9 cellular contexts compared by ENCODE assay signal in the genomic region with DNA sequence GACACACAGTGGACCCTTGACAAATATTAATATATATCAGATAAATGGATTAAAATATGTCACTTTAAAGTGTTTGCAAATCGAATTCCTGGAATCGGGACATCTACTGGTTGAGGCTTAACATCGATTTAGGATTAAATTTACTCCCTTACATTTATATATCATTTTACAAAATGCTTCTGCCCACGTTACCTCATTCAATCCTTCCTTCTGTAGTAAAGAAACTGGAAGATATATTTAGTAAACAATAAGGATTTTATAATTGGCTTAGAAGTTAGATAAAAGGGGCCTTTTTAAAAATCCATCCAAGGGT. TPM values are rescaled to one million over a fixed set of nuclear protein-coding genes. Genes with fewer than 3 reads are reported as not detected.
A peak's percentile ranks its signal among the peaks of the same experiment; 100 is the strongest.
DNase-seq lines count a peak whose midpoint lies in the region; ATAC-seq, FAIRE-seq and TF ChIP-seq lines count a peak whose summit lies in the region.
"Had no signal": no experiment of that assay in that cellular context is flagged by ENCODE, and none has a peak within 500 bp of the region (broad histone marks: within the 10 kb centered on the region; RNA-seq: fewer than 3 reads in every experiment).

No MANE protein-coding gene starts in this region.

- POLR2A ChIA-PET in K562 (lab: Yijun Ruan, JAX), result interaction anchor here (0.7 to 5.2 kb wide), 7 partner anchors 17 to 124 kb away, joined by 3 to 99 read pairs (median 6); a partner anchor contains a TSS

- peaks cover 0 to 27% (median 10%) of the 10 kb centered on the region in 9 donors for H3K36me3 ChIP-seq in heart right ventricle
- H3K36me3 ChIP-seq in K562 (ENCODE audit: control insufficient read depth, insufficient read depth, low read length), result peaks cover 34% of the 10 kb centered on the region; the same call in 2 of the 3 replicates
- H3K36me3 ChIP-seq in mesendoderm (ENCODE audit: control insufficient read depth, insufficient read depth, low read length), result no peaks in the 10 kb centered on the region
- no peaks in the 10 kb centered on the region for H3K36me3 ChIP-seq in uterus

- in situ Hi-C loops in K562 (cut with MboI), result no loop called here

- H3K9ac ChIP-seq in K562 (ENCODE audit: insufficient read depth in 1 of 2, low read depth in 2 of 2, low read length in 2 of 2), result peak overlapping the region in 1 of 2 experiments; percentile 90; a peak in 3 of 4 replicates
- peak overlapping the region; percentile 98 for H3K9ac ChIP-seq in mesendoderm (ENCODE audit: low read length)

- H3K4ac ChIP-seq in mesendoderm (ENCODE audit: low read depth, low read length), result no peak overlapping the region

- H3K4me3 ChIP-seq in heart right ventricle, result peak overlapping the region; percentile 78 to 99 (median 86)
- peak overlapping the region; percentile 70 for H3K4me3 ChIP-seq in K562
- H3K4me3 ChIP-seq in mesendoderm (ENCODE audit: low read length), result peak overlapping the region; percentile 98
- H3K4me3 ChIP-seq in uterus, result peak overlapping the region; percentile 80 to 98

- BruUV-seq in K562 (replicated peaks; lab: Mats Ljungman, UMichigan), result no TSS peak

- no peaks in the 10 kb centered on the region for H3K27me3 ChIP-seq in heart right ventricle
- H3K27me3 ChIP-seq in K562 (ENCODE audit: control insufficient read depth in 2 of 2, insufficient read depth in 2 of 2, low read length in 2 of 2), result no peaks in the 10 kb centered on the region
- no peaks in the 10 kb centered on the region for H3K27me3 ChIP-seq in mesendoderm (ENCODE audit: insufficient read depth, low read length, poor library complexity)
- H3K27me3 ChIP-seq in uterus, result no peaks in the 10 kb centered on the region

- peak overlapping the region; percentile 51 for H3K56ac ChIP-seq in mesendoderm (ENCODE audit: low read length)

- H3K23ac ChIP-seq in mesendoderm (ENCODE audit: low read length), result no peak overlapping the region

- FAIRE-seq in K562 (lab: Jason Lieb, UNC), result no peak
- FAIRE-seq: islet of Langerhans had no signal

- TF ChIP-seq POLR2A in K562 (conservative IDR thresholded peaks at IDR 0.05) (no peak), uterus (IDR thresholded peaks at IDR 0.05) (no peak)

- H2AFZ ChIP-seq in K562 (ENCODE audit: low read depth, low read length), result peak overlapping the region; percentile 82

- no peak overlapping the region for H2BK120ac ChIP-seq in mesendoderm (ENCODE audit: low read depth, low read length)

- no peaks in the 10 kb centered on the region for H3K9me3 ChIP-seq in heart right ventricle
- no peaks in the 10 kb centered on the region for H3K9me3 ChIP-seq in K562 (replicated peaks; ENCODE audit: control insufficient read depth, insufficient read depth, low read depth, low read length)
- H3K9me3 ChIP-seq in uterus, result no peaks in the 10 kb centered on the region

- no peak overlapping the region for H4K8ac ChIP-seq in mesendoderm (ENCODE audit: low read depth, low read length)

- no peaks in the 10 kb centered on the region for H3K9me1 ChIP-seq in K562 (ENCODE audit: control insufficient read depth, insufficient read depth, low read length)

- H2BK15ac ChIP-seq in mesendoderm (replicated peaks; ENCODE audit: low read depth), result no peak overlapping the region

- no peak for TF ChIP-seq RAD21 in K562 (CRISPR knock-in tag; conservative IDR thresholded peaks at IDR 0.05 in 1 of 2, IDR thresholded peaks at IDR 0.05 in 1 of 2)

- TF ChIP-seq CTCF in heart right ventricle (IDR thresholded peaks at IDR 0.05) (no peak), K562 (IDR thresholded peaks at IDR 0.05 in 2 of 3, conservative IDR thresholded peaks at IDR 0.05 in 1 of 3; ENCODE audit: insufficient read depth in 2 of 3, low read depth in 1 of 3, low read length in 3 of 3) (no peak), uterus (IDR thresholded peaks at IDR 0.05) (no peak)

- H3K79me2 ChIP-seq in K562 (ENCODE audit: control insufficient read depth, insufficient read depth, low read length) (peaks cover 58% of the 10 kb centered on the region), mesendoderm (ENCODE audit: control insufficient read depth, insufficient read depth, low read length) (peaks cover 17% of the 10 kb centered on the region)

- no peak overlapping the region for H2BK5ac ChIP-seq in mesendoderm (ENCODE audit: low read length)

- 4 to 6% methylated on average over 4 of the region's 4 CpGs for WGBS in heart right ventricle, 2 donors
- 2% methylated on average over 4 of the region's 4 CpGs for WGBS in K562 (ENCODE audit: insufficient coverage, low coverage, missing lambda C conversion rate)
- WGBS in mesendoderm (ENCODE audit: extremely low coverage, insufficient coverage, low lambda C conversion rate), result 100% methylated on average over 1 of the region's 4 CpGs

- H3K27ac ChIP-seq in heart right ventricle (peak overlapping the region; percentile 83 to 99 (median 95)), K562 (ENCODE audit: extremely low read depth, low read depth, low read length) (peak overlapping the region; percentile 86), mesendoderm (ENCODE audit: low read depth, low read length) (no peak overlapping the region), uterus (peak overlapping the region; percentile 93 to 95)

- no peak for TF ChIP-seq EP300 in K562 (IDR thresholded peaks at IDR 0.05; ENCODE audit: low read length)

- intact Hi-C loops in heart right ventricle (cut with DNase I) (loop anchor here in 2 of 10 donors (2.0 to 5.0 kb wide), 2 partner anchors 121 to 152 kb away; a partner anchor contains a TSS), Right ventricle myocardium inferior (cut with DNase I) (loop anchor here (2.0 to 10.0 kb wide), 2 partner anchors 49 to 121 kb away; a partner anchor contains a TSS), K562 (cut with micrococcal nuclease) (loop anchor here (2.0 to 5.0 kb wide), 2 partner anchors 152 to 201 kb away; no protein-coding TSS in a partner anchor), uterus (cut with DNase I; ENCODE audit: low total_unique reads) (no loop called here)

- H3K18ac ChIP-seq in mesendoderm (ENCODE audit: low read length), result no peak overlapping the region

- CTCF ChIA-PET in K562 (lab: Yijun Ruan, JAX; ENCODE audit: low intra/inter-chr PET ratio), result no interaction called here

- no peak for ATAC-seq in heart right ventricle
- no peak for ATAC-seq in Right ventricle myocardium inferior
- ATAC-seq in K562, result no peak
- ATAC-seq in HG02884 (IDR thresholded peaks at IDR 0.05; ENCODE audit: unreplicated experiment), result no peak

- peaks cover 2% of the 10 kb centered on the region for H3K79me1 ChIP-seq in mesendoderm (ENCODE audit: low read length)

- H2AK5ac ChIP-seq in mesendoderm (ENCODE audit: low read length), result no peak overlapping the region

- H3K4me2 ChIP-seq in K562 (ENCODE audit: insufficient read depth, low read length) (peak overlapping the region; percentile 84), mesendoderm (ENCODE audit: low read length) (peak overlapping the region; percentile 78)

- no peaks in the 10 kb centered on the region for H4K20me1 ChIP-seq in K562 (replicated peaks; ENCODE audit: control insufficient read depth, insufficient read depth, low read length)

- DNase-seq in heart right ventricle, result no peak
- no peak for DNase-seq in Right ventricle myocardium inferior (ENCODE audit: missing footprints)
- DNase-seq in K562 (ENCODE audit: extremely low read depth in 1 of 4, low spot score in 3 of 4), result peak in 1 of 4 experiments; percentile 10
- DNase-seq in mesendoderm, result no peak
- DNase-seq in uterus, result no peak
- no peak for DNase-seq in DMS153 (lab: John Stamatoyannopoulos, UW)
- no peak for DNase-seq in NCI-H2227 treated with DMSO at 0.1 percent for 48 hours (lab: John Stamatoyannopoulos, UW)

- H3K4me1 ChIP-seq in heart right ventricle (peaks cover 3 to 39% (median 31%) of the 10 kb centered on the region in 9 donors), K562 (replicated peaks in 1 of 2; ENCODE audit: control insufficient read depth in 2 of 2, insufficient read depth in 2 of 2, low read length in 2 of 2) (peaks cover 8 to 12% of the 10 kb centered on the region in 2 experiments; a peak in 4 of 5 replicates), mesendoderm (ENCODE audit: control insufficient read depth, low read depth, low read length) (no peaks in the 10 kb centered on the region), uterus (no peaks in the 10 kb centered on the region)

- no peak overlapping the region for H4K5ac ChIP-seq in mesendoderm (ENCODE audit: low read length)

RNA-seq across cellular contexts. Expression of a gene that starts 1.3 kb away (rescaled TPM):
- 10 to 100 TPM; 57.8 to 67.6 (median 60.8) TPM for total RNA-seq in heart right ventricle
- 10 to 100 TPM in 1 of 2 donors, 1 to 10 TPM in 1; 8.5 to 14.9 TPM for polyA plus RNA-seq in heart right ventricle
- total RNA-seq in Right ventricle myocardium inferior, result 54.6 TPM
- 33.8 and 107 TPM in 2 replicates for total RNA-seq in K562 (2011; cell fraction: chromatin; rRNA removed; ENCODE audit: low replicate concordance)
- total RNA-seq in K562 (2011; cell fraction: nucleolus; rRNA removed), result 18.4 and 18.7 TPM in 2 replicates
- total RNA-seq in K562 (2011; cell fraction: nucleoplasm; rRNA removed), result 32.0 and 40.7 TPM in 2 replicates
- total RNA-seq in K562 (2014; rRNA removed), result 37.0 and 39.6 TPM in 2 replicates
- 50.9 and 55.9 TPM in 2 replicates for total RNA-seq in K562 (2014; rRNA removed; fragmentation: Illumina TruSeq; extraction: Trizol)
- 51.3 and 52.1 TPM in 2 replicates for total RNA-seq in K562 (2015; rRNA removed; fragmentation: Illumina TruSeq; extraction: Trizol)
- 61.5 and 67.1 TPM in 2 replicates for total RNA-seq in K562 (2021)
- polyA plus RNA-seq in K562 (2011; rRNA removed), result 50.2 and 79.0 TPM in 2 replicates
- polyA plus RNA-seq in K562 (2011; cell fraction: cytosol; rRNA removed), result 16.6 and 19.7 TPM in 2 replicates
- polyA plus RNA-seq in K562 (2011; cell fraction: nucleus; rRNA removed), result 19.1 and 28.2 TPM in 2 replicates
- polyA plus RNA-seq in K562 (2012), result 30.9 and 45.6 TPM in 2 replicates
- 54.6 and 63.1 TPM in 2 replicates for polyA plus RNA-seq in K562 (2014; fragmentation: Illumina TruSeq; extraction: Trizol)
- 10 to 100 TPM; 11.2 to 13.4 TPM for polyA plus RNA-seq in K562 (2014; fragmentation: Nextera tagmentation; extraction: Ambion mirVana)
- 66.6 and 83.3 TPM in 2 replicates for polyA plus RNA-seq in K562 (2014; rRNA removed)
- 132 and 144 TPM in 2 replicates for polyA minus RNA-seq in K562 (2011; rRNA and poly(A)+ RNA removed)
- 29.6 and 38.5 TPM in 2 replicates for polyA minus RNA-seq in K562 (2011; cell fraction: cytosol; rRNA and poly(A)+ RNA removed)
- 25.8 and 40.2 TPM in 2 replicates for polyA minus RNA-seq in K562 (2011; cell fraction: nucleus; rRNA and poly(A)+ RNA removed)
- 20.4 TPM for polyA plus RNA-seq in mesendoderm (2013, experiment 1 of 2)
- polyA plus RNA-seq in mesendoderm (2013, experiment 2 of 2), result 21.9 TPM
- total RNA-seq in uterus, result 10 to 100 TPM; 21.0 to 85.2 (median 51.8) TPM

RNA-seq across cellular contexts. Expression of a gene that starts 27.5 kb away (rescaled TPM):
- total RNA-seq in heart right ventricle (10 to 100 TPM in 4 of 10 donors, 1 to 10 TPM in 6; 3.2 to 45.2 (median 7.3) TPM), Right ventricle myocardium inferior (15.7 TPM), K562 (2014; rRNA removed) (0.04 TPM in 1 of 2 replicates, not detected in the other), K562 (2014; rRNA removed; fragmentation: Illumina TruSeq; extraction: Trizol) (not detected in 2 replicates), K562 (2015; rRNA removed; fragmentation: Illumina TruSeq; extraction: Trizol) (not detected in 2 replicates), K562 (2021) (not detected in 2 replicates), uterus (10 to 100 TPM; 10.5 to 22.5 (median 14.4) TPM)
- polyA plus RNA-seq in heart right ventricle (1 to 10 TPM; 2.1 to 8.9 TPM), K562 (2011; rRNA removed) (0.03 and 0.05 TPM in 2 replicates), K562 (2014; fragmentation: Illumina TruSeq; extraction: Trizol) (not detected in 2 replicates), K562 (2014; fragmentation: Nextera tagmentation; extraction: Ambion mirVana) (not detected), K562 (2014; rRNA removed) (not detected in 2 replicates)
- total RNA-seq in K562 (2011; cell fraction: chromatin; rRNA removed; ENCODE audit: low replicate concordance), result 0.07 TPM in 1 of 2 replicates, not detected in the other
- total RNA-seq in K562 (2011; cell fraction: nucleolus; rRNA removed), result 0.13 and 0.17 TPM in 2 replicates
- 0.15 TPM in 1 of 2 replicates, not detected in the other for total RNA-seq in K562 (2011; cell fraction: nucleoplasm; rRNA removed)
- polyA plus RNA-seq in K562 (2011; cell fraction: cytosol; rRNA removed), result 0.01 TPM in 2 replicates
- polyA plus RNA-seq in K562 (2011; cell fraction: nucleus; rRNA removed), result 0.03 and 0.06 TPM in 2 replicates
- 0.35 and 0.60 TPM in 2 replicates for polyA plus RNA-seq in K562 (2012)
- 0.06 TPM in 1 of 2 replicates, not detected in the other for polyA minus RNA-seq in K562 (2011; rRNA and poly(A)+ RNA removed)
- not detected in 2 replicates for polyA minus RNA-seq in K562 (2011; cell fraction: cytosol; rRNA and poly(A)+ RNA removed)
- polyA minus RNA-seq in K562 (2011; cell fraction: nucleus; rRNA and poly(A)+ RNA removed), result under 0.01 TPM in 1 of 2 replicates, not detected in the other
- not detected for polyA plus RNA-seq in mesendoderm (2013, experiment 1 of 2)
- not detected for polyA plus RNA-seq in mesendoderm (2013, experiment 2 of 2)

RNA-seq across cellular contexts. Expression of a gene that starts 50.2 kb away (rescaled TPM):
- total RNA-seq in heart right ventricle (10 to 100 TPM; 12.5 to 25.1 (median 16.1) TPM), Right ventricle myocardium inferior (17.9 TPM), K562 (2014; rRNA removed) (16.4 and 18.9 TPM in 2 replicates), K562 (2014; rRNA removed; fragmentation: Illumina TruSeq; extraction: Trizol) (15.8 and 17.1 TPM in 2 replicates), K562 (2015; rRNA removed; fragmentation: Illumina TruSeq; extraction: Trizol) (15.7 and 18.8 TPM in 2 replicates), K562 (2021) (22.8 and 24.4 TPM in 2 replicates), uterus (10 to 100 TPM; 14.7 to 34.5 (median 26.6) TPM)
- polyA plus RNA-seq in heart right ventricle (10 to 100 TPM in 1 of 2 donors, 1 to 10 TPM in 1; 9.0 to 15.7 TPM), K562 (2011; rRNA removed) (20.1 and 21.9 TPM in 2 replicates), K562 (2014; fragmentation: Illumina TruSeq; extraction: Trizol) (26.5 and 30.2 TPM in 2 replicates), K562 (2014; fragmentation: Nextera tagmentation; extraction: Ambion mirVana) (10 to 100 TPM; 11.8 to 12.1 TPM), K562 (2014; rRNA removed) (19.1 and 22.9 TPM in 2 replicates)
- 23.6 and 32.7 TPM in 2 replicates for total RNA-seq in K562 (2011; cell fraction: chromatin; rRNA removed; ENCODE audit: low replicate concordance)
- 18.0 TPM in 2 replicates for total RNA-seq in K562 (2011; cell fraction: nucleolus; rRNA removed)
- total RNA-seq in K562 (2011; cell fraction: nucleoplasm; rRNA removed), result 23.0 and 29.0 TPM in 2 replicates
- 13.4 and 15.0 TPM in 2 replicates for polyA plus RNA-seq in K562 (2011; cell fraction: cytosol; rRNA removed)
- 11.2 and 14.6 TPM in 2 replicates for polyA plus RNA-seq in K562 (2011; cell fraction: nucleus; rRNA removed)
- polyA plus RNA-seq in K562 (2012), result 18.3 and 20.3 TPM in 2 replicates
- 13.9 and 14.7 TPM in 2 replicates for polyA minus RNA-seq in K562 (2011; rRNA and poly(A)+ RNA removed)
- 12.7 and 15.0 TPM in 2 replicates for polyA minus RNA-seq in K562 (2011; cell fraction: cytosol; rRNA and poly(A)+ RNA removed)
- 5.9 and 8.6 TPM in 2 replicates for polyA minus RNA-seq in K562 (2011; cell fraction: nucleus; rRNA and poly(A)+ RNA removed)
- 15.8 TPM for polyA plus RNA-seq in mesendoderm (2013, experiment 1 of 2)
- 16.1 TPM for polyA plus RNA-seq in mesendoderm (2013, experiment 2 of 2)
